ENCODE assay signal across 8 cellular contexts in genomic region chr10:88114368-88114767, GRCh38.
DNase-seq lines count a peak whose midpoint lies in the region; ATAC-seq and TF ChIP-seq lines count a peak whose summit lies in the region.

No MANE protein-coding gene starts in this region.

- no peaks in the 10 kb centered on the region for H3K79me1 ChIP-seq in mesendoderm (ENCODE audit: low read length)

- no peaks in the 10 kb centered on the region for H3K27me3 Mint-ChIP-seq in dendritic cell treated with granulocyte-macrophage colony-stimulating factor and Interleukin-4, amounts not matched to agents 40 ng/mL and 50 ng/mL, for 4 days

- peak overlapping the region; percentile 36 for H3K27ac Mint-ChIP-seq in dendritic cell treated with granulocyte-macrophage colony-stimulating factor and Interleukin-4, amounts not matched to agents 40 ng/mL and 50 ng/mL, for 4 days

- no peak overlapping the region for H3K4me3 Mint-ChIP-seq in dendritic cell treated with granulocyte-macrophage colony-stimulating factor and Interleukin-4, amounts not matched to agents 40 ng/mL and 50 ng/mL, for 4 days

- H3K79me2 ChIP-seq in mesendoderm (ENCODE audit: control insufficient read depth, insufficient read depth, low read length) = no peaks in the 10 kb centered on the region

- no peaks in the 10 kb centered on the region for H3K9me3 ChIP-seq in suprapubic skin

- H3K4me1 Mint-ChIP-seq in dendritic cell treated with granulocyte-macrophage colony-stimulating factor and Interleukin-4, amounts not matched to agents 40 ng/mL and 50 ng/mL, for 4 days (ENCODE audit: low read depth) = peaks cover 17% of the 10 kb centered on the region

- intact Hi-C loops in dendritic cell treated with granulocyte-macrophage colony-stimulating factor and Interleukin-4, amounts not matched to agents 40 ng/mL and 50 ng/mL, for 4 days (cut with micrococcal nuclease) = no loop called here

- TF ChIP-seq POLR2A in suprapubic skin (IDR thresholded peaks at IDR 0.05) = no peak

- H3K36me3 Mint-ChIP-seq in dendritic cell treated with granulocyte-macrophage colony-stimulating factor and Interleukin-4, amounts not matched to agents 40 ng/mL and 50 ng/mL, for 4 days (ENCODE audit: low read depth) = no peaks in the 10 kb centered on the region

- H3K4ac ChIP-seq in mesendoderm (ENCODE audit: low read depth, low read length) = no peak overlapping the region

- no peaks in the 10 kb centered on the region for H3K9me3 Mint-ChIP-seq in dendritic cell treated with granulocyte-macrophage colony-stimulating factor and Interleukin-4, amounts not matched to agents 40 ng/mL and 50 ng/mL, for 4 days

- no peak overlapping the region for H2BK15ac ChIP-seq in mesendoderm (replicated peaks; ENCODE audit: low read depth)

- no peak overlapping the region for H3K4me2 ChIP-seq in mesendoderm (ENCODE audit: low read length)

- H3K4me3 ChIP-seq in mesendoderm (ENCODE audit: low read length) (no peak overlapping the region), suprapubic skin (no peak overlapping the region)

- no peaks in the 10 kb centered on the region for H3K36me3 ChIP-seq in mesendoderm (ENCODE audit: control insufficient read depth, insufficient read depth, low read length)
- no peaks in the 10 kb centered on the region for H3K36me3 ChIP-seq in suprapubic skin

- H3K27ac ChIP-seq in mesendoderm (ENCODE audit: low read depth, low read length) (no peak overlapping the region), suprapubic skin (no peak overlapping the region)

- no peak overlapping the region for H3K23ac ChIP-seq in mesendoderm (ENCODE audit: low read length)

- no peak overlapping the region for H4K8ac ChIP-seq in mesendoderm (ENCODE audit: low read depth, low read length)

- H4K5ac ChIP-seq in mesendoderm (ENCODE audit: low read length) = no peak overlapping the region

- TF ChIP-seq EP300 in suprapubic skin (IDR thresholded peaks at IDR 0.05) = no peak

- WGBS in mesendoderm (ENCODE audit: extremely low coverage, insufficient coverage, low lambda C conversion rate) = no CpG with 5 or more reads among the region's 7 CpGs
- WGBS in suprapubic skin = 81% methylated on average over 7 of the region's 7 CpGs

- no peak overlapping the region for H3K9ac ChIP-seq in mesendoderm (ENCODE audit: low read length)

- peak in 1 of 2 donors; percentile 39 for TF ChIP-seq CTCF in suprapubic skin (IDR thresholded peaks at IDR 0.05)

- H3K18ac ChIP-seq in mesendoderm (ENCODE audit: low read length) = no peak overlapping the region

- H3K4me1 ChIP-seq in mesendoderm (ENCODE audit: control insufficient read depth, low read depth, low read length) = no peaks in the 10 kb centered on the region
- peaks cover 3% of the 10 kb centered on the region for H3K4me1 ChIP-seq in suprapubic skin

- ATAC-seq in GM21529 (IDR thresholded peaks at IDR 0.05; ENCODE audit: unreplicated experiment) (peak; percentile 39), GM19452 (IDR thresholded peaks at IDR 0.05; ENCODE audit: unreplicated experiment) (no peak), GM21515 (IDR thresholded peaks at IDR 0.05; ENCODE audit: unreplicated experiment) (no peak)

- H2AK5ac ChIP-seq in mesendoderm (ENCODE audit: low read length) = no peak overlapping the region

- H2BK5ac ChIP-seq in mesendoderm (ENCODE audit: low read length) = no peak overlapping the region

- DNase-seq in D341Med (ENCODE audit: low spot score) = peak; percentile 64
- peak; percentile 34 to 56 for DNase-seq in NCI-H446 (lab: John Stamatoyannopoulos, UW)
- peak; percentile 80 for DNase-seq in mesendoderm
- DNase-seq in suprapubic skin (ENCODE audit: low spot score in 2 of 2) = no peak

- H3K56ac ChIP-seq in mesendoderm (ENCODE audit: low read length) = no peak overlapping the region

- no peak overlapping the region for H2BK120ac ChIP-seq in mesendoderm (ENCODE audit: low read depth, low read length)

- H3K27me3 ChIP-seq in mesendoderm (ENCODE audit: insufficient read depth, low read length, poor library complexity) (no peaks in the 10 kb centered on the region), suprapubic skin (no peaks in the 10 kb centered on the region)

Comparison
In these comparisons a context has a peak if more than half of its experiments do, and no peak if none do; other contexts are left out.
1. DNase-seq: peak in D341Med (single experiment), NCI-H446 (2 of 2) and mesendoderm (single experiment); none in suprapubic skin (0 of 2).